In the genomic region with DNA sequence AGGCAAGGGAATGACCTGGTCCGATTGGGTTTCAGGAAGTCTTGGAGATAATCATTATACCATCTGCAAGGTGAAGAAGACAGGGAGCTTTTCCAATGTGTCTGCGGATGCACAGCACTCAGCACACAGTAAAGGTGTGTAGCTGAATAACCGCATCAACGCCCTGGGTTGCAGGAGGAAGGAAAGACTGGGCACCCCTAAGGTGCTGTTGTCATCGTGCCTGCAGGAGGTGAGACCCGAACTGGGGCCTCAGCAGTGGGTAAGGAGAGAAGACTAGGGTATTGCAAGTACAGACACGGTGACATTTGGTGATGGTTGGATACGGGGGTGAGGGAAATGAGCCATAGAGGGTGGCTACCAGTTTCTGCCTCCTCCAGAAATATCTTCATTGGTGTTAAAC, we compare ENCODE assay signal across 14 cellular contexts. TPM values are rescaled to one million over a fixed set of nuclear protein-coding genes. Genes with fewer than 3 reads are reported as not detected.
DNase-seq lines count a peak whose midpoint lies in the region; ATAC-seq, FAIRE-seq and TF ChIP-seq lines count a peak whose summit lies in the region.
"Had no signal": no experiment of that assay in that cellular context is flagged by ENCODE, and none has a peak within 500 bp of the region (broad histone marks: within the 10 kb centered on the region; RNA-seq: fewer than 3 reads in every experiment).

No MANE protein-coding gene starts in this region.

- POLR2A ChIA-PET in CD4-positive, alpha-beta T cell (lab: Charles Lee) = no interaction called here
- POLR2A ChIA-PET in HEK293 (lab: Yijun Ruan, JAX) = no interaction called here

- H3K4me3 ChIP-seq in HEK293 (ENCODE audit: low read depth, low read length) = no peak overlapping the region

- H3K27ac ChIP-seq in CD4-positive, alpha-beta T cell (ENCODE audit: low read depth, low read length) = no peak overlapping the region
- no peak overlapping the region for H3K27ac ChIP-seq in HEK293 (ENCODE audit: extremely low read depth, low read depth, low read length)
- H3K27ac ChIP-seq: right lobe of liver had no signal

- no peaks in the 10 kb centered on the region for H3K36me3 Mint-ChIP-seq in CD4-positive, alpha-beta T cell (ENCODE audit: low read depth)
- peaks cover 6% of the 10 kb centered on the region for H3K36me3 Mint-ChIP-seq in central memory CD8-positive, alpha-beta T cell (ENCODE audit: insufficient read depth)
- no peaks in the 10 kb centered on the region for H3K36me3 Mint-ChIP-seq in nephron (ENCODE audit: low read depth)

- intact Hi-C loops in CD4-positive, alpha-beta T cell (cut with DNase I, micrococcal nuclease) = loop anchor here in 1 of 2 experiments (2.0 to 10.0 kb wide), 6 partner anchors 69 to 1538 kb away; a partner anchor contains a TSS
- intact Hi-C loops in left colon (cut with DNase I, micrococcal nuclease) = no loop called here

- CTCF ChIA-PET in CD4-positive, alpha-beta T cell (lab: Charles Lee) = no interaction called here
- CTCF ChIA-PET in HEK293 (lab: Yijun Ruan, JAX) = interaction anchor here (1.1 kb wide), 1 partner anchor 288 kb away, joined by 3 read pairs; no protein-coding TSS in a partner anchor

- no peak overlapping the region for H3K27ac Mint-ChIP-seq in CD4-positive, alpha-beta T cell
- no peak overlapping the region for H3K27ac Mint-ChIP-seq in central memory CD8-positive, alpha-beta T cell (ENCODE audit: low read depth)
- peak overlapping the region; percentile 95 to 98 (median 97) for H3K27ac Mint-ChIP-seq in nephron

- no peaks in the 10 kb centered on the region for H3K9me3 Mint-ChIP-seq in CD4-positive, alpha-beta T cell
- no peaks in the 10 kb centered on the region for H3K9me3 Mint-ChIP-seq in central memory CD8-positive, alpha-beta T cell
- H3K9me3 Mint-ChIP-seq in nephron = no peaks in the 10 kb centered on the region

- FAIRE-seq in frontal cortex (lab: Jason Lieb, UNC) = no peak
- FAIRE-seq: G401.6, H54 had no signal

- TF ChIP-seq CTCF in CD4-positive, alpha-beta T cell (IDR thresholded peaks at IDR 0.05) = no peak
- TF ChIP-seq CTCF in HEK293 (tag by site-specific recombination; IDR thresholded peaks at IDR 0.05) (no peak), nephron (IDR thresholded peaks at IDR 0.05; ENCODE audit: unreplicated experiment in 3 of 3) (no peak)

- H3K4me1 ChIP-seq in HEK293 (ENCODE audit: control insufficient read depth, insufficient read depth, low read length) = no peaks in the 10 kb centered on the region; the same call in 1 of the 2 replicates

- H3K9me3 ChIP-seq in CD4-positive, alpha-beta T cell (ENCODE audit: control insufficient read depth, low read length) = no peaks in the 10 kb centered on the region
- H3K9me3 ChIP-seq in HEK293 (ENCODE audit: control insufficient read depth, insufficient read depth, low read depth, low read length) = no peaks in the 10 kb centered on the region
- H3K9me3 ChIP-seq: MG63, right lobe of liver had no signal

- peaks cover 3% of the 10 kb centered on the region for H3K27me3 ChIP-seq in CD4-positive, alpha-beta T cell (ENCODE audit: control insufficient read depth, insufficient read depth, low read length)
- H3K27me3 ChIP-seq: right lobe of liver had no signal

- H3K4me1 Mint-ChIP-seq in CD4-positive, alpha-beta T cell (ENCODE audit: low read depth) = peaks cover 34% of the 10 kb centered on the region
- H3K4me1 Mint-ChIP-seq in central memory CD8-positive, alpha-beta T cell = peaks cover 50% of the 10 kb centered on the region
- H3K4me1 Mint-ChIP-seq in nephron = peaks cover 52% of the 10 kb centered on the region

- DNase-seq in CD4-positive, alpha-beta T cell = no peak
- DNase-seq in central memory CD8-positive, alpha-beta T cell (ENCODE audit: low spot score in 2 of 2) = no peak
- no peak for DNase-seq in NCI-H1930 (lab: John Stamatoyannopoulos, UW)
- DNase-seq in frontal cortex (ENCODE audit: low spot score in 2 of 2) = no peak
- DNase-seq in left colon = no peak
- DNase-seq: effector CD4-positive, alpha-beta T cell; hippocampal formation; MG63; right lobe of liver; stimulated activated CD4-positive, alpha-beta T cell treated with anti-CD3 and anti-CD28 coated beads, Interleukin-4, amount 100 ng/mL, for 4 hours had no signal

- H3K4me3 Mint-ChIP-seq in CD4-positive, alpha-beta T cell = peak overlapping the region; percentile 87
- H3K4me3 Mint-ChIP-seq in central memory CD8-positive, alpha-beta T cell = peak overlapping the region; percentile 86
- peak overlapping the region; percentile 88 to 92 (median 88) for H3K4me3 Mint-ChIP-seq in nephron

- no peaks in the 10 kb centered on the region for H3K36me3 ChIP-seq in HEK293 (ENCODE audit: control insufficient read depth in 2 of 2, insufficient read depth in 1 of 2, low read length in 2 of 2)
- H3K36me3 ChIP-seq: MG63, right lobe of liver had no signal

- H3K27me3 Mint-ChIP-seq in CD4-positive, alpha-beta T cell = no peaks in the 10 kb centered on the region
- no peaks in the 10 kb centered on the region for H3K27me3 Mint-ChIP-seq in central memory CD8-positive, alpha-beta T cell
- peaks cover 6% of the 10 kb centered on the region for H3K27me3 Mint-ChIP-seq in nephron (ENCODE audit: low read depth)

- ATAC-seq in CD4-positive, alpha-beta T cell (ENCODE audit: poor library complexity) = no peak
- ATAC-seq in central memory CD8-positive, alpha-beta T cell (replicated peaks; ENCODE audit: extremely low read depth, poor library complexity, severe bottlenecking) = no peak
- no peak for ATAC-seq in left colon
- ATAC-seq: right lobe of liver had no signal

TF ChIP-seq in HEK293, 187 proteins besides CTCF, POLR2A, EP300 and RAD21:
- peak; percentile 24; the same call in 1 of the 2 replicates for TF ChIP-seq ZIC2 (tag by site-specific recombination; IDR thresholded peaks at IDR 0.05)
- TF ChIP-seq, protein P1, sequence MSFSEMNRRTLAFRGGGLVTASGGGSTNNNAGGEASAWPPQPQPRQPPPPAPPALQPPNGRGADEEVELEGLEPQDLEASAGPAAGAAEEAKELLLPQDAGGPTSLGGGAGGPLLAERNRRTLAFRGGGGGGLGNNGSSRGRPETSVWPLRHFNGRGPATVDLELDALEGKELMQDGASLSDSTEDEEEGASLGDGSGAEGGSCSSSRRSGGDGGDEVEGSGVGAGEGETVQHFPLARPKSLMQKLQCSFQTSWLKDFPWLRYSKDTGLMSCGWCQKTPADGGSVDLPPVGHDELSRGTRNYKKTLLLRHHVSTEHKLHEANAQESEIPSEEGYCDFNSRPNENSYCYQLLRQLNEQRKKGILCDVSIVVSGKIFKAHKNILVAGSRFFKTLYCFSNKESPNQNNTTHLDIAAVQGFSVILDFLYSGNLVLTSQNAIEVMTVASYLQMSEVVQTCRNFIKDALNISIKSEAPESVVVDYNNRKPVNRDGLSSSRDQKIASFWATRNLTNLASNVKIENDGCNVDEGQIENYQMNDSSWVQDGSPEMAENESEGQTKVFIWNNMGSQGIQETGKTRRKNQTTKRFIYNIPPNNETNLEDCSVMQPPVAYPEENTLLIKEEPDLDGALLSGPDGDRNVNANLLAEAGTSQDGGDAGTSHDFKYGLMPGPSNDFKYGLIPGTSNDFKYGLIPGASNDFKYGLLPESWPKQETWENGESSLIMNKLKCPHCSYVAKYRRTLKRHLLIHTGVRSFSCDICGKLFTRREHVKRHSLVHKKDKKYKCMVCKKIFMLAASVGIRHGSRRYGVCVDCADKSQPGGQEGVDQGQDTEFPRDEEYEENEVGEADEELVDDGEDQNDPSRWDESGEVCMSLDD (tag by site-specific recombination; IDR thresholded peaks at IDR 0.05) = no peak

RNA-seq across cellular contexts. Expression of a gene that starts 1.1 kb away (rescaled TPM):
- 10 to 100 TPM; 18.9 to 23.0 TPM for total RNA-seq in CD4-positive, alpha-beta T cell
- total RNA-seq in frontal cortex (3.3 TPM), left colon (1 to 10 TPM; 4.5 to 6.7 TPM)

Comparison
In these comparisons a context has a peak if more than half of its experiments do, and no peak if none do; other contexts are left out.
1. H3K27ac Mint-ChIP-seq: peak in nephron (3 of 3); none in CD4-positive, alpha-beta T cell (single experiment) and central memory CD8-positive, alpha-beta T cell (single experiment).
2. Peak in every context shown above with its lines, with median percentiles within 50 percentile points of each other: H3K4me3 Mint-ChIP-seq.